ENCODE assay signal across 15 cellular contexts in genomic region chr22:37313376-37314314, GRCh38. TPM values are rescaled to one million over a fixed set of nuclear protein-coding genes. Genes with fewer than 3 reads are reported as not detected.
DNase-seq lines count a peak whose midpoint lies in the region; ATAC-seq, FAIRE-seq and TF ChIP-seq lines count a peak whose summit lies in the region.
"Had no signal": no experiment of that assay in that cellular context is flagged by ENCODE, and none has a peak within 500 bp of the region (broad histone marks: within the 10 kb centered on the region; RNA-seq: fewer than 3 reads in every experiment).

No MANE protein-coding gene starts in this region.

- H3K14ac ChIP-seq in H1 (ENCODE audit: insufficient read length), result no peak overlapping the region

- no peak overlapping the region for H3K4me3 Mint-ChIP-seq in activated naive CD4-positive, alpha-beta T cell treated with anti-CD3 and anti-CD28 coated beads, Interleukin-2, amount 10 ng/mL, durations not matched to agents 7 days and 5 days
- no peak overlapping the region for H3K4me3 Mint-ChIP-seq in stimulated activated memory B cell treated with anti-CD40 and anti-IgM and Interleukin-4, amounts not matched to agents 10 μg/mL and 1 μg/mL and 100 μg/mL, for 72 hours

- H3K9me3 Mint-ChIP-seq in activated naive CD4-positive, alpha-beta T cell treated with anti-CD3 and anti-CD28 coated beads, Interleukin-2, amount 10 ng/mL, durations not matched to agents 7 days and 5 days, result no peaks in the 10 kb centered on the region
- H3K9me3 Mint-ChIP-seq in stimulated activated memory B cell treated with anti-CD40 and anti-IgM and Interleukin-4, amounts not matched to agents 10 μg/mL and 1 μg/mL and 100 μg/mL, for 72 hours, result no peaks in the 10 kb centered on the region

- no peaks in the 10 kb centered on the region; a peak in 1 of 8 replicates for H3K36me3 ChIP-seq in H1 (ENCODE audit: control insufficient read depth in 2 of 4, insufficient read depth in 4 of 4, low read length in 3 of 4)
- H3K36me3 ChIP-seq: esophagus squamous epithelium had no signal

- H3K4me3 ChIP-seq in NB4 (ENCODE audit: low read depth, low read length) (no peak overlapping the region), H1 (ENCODE audit: extremely low read depth in 1 of 4, insufficient read depth in 2 of 4, low read depth in 3 of 4, low read length in 4 of 4) (no peak overlapping the region)
- H3K4me3 ChIP-seq: esophagus squamous epithelium had no signal

- H3K36me3 Mint-ChIP-seq in activated naive CD4-positive, alpha-beta T cell treated with anti-CD3 and anti-CD28 coated beads, Interleukin-2, amount 10 ng/mL, durations not matched to agents 7 days and 5 days, result peaks cover 50% of the 10 kb centered on the region
- peaks cover 7% of the 10 kb centered on the region for H3K36me3 Mint-ChIP-seq in stimulated activated memory B cell treated with anti-CD40 and anti-IgM and Interleukin-4, amounts not matched to agents 10 μg/mL and 1 μg/mL and 100 μg/mL, for 72 hours

- H3K27me3 Mint-ChIP-seq in activated naive CD4-positive, alpha-beta T cell treated with anti-CD3 and anti-CD28 coated beads, Interleukin-2, amount 10 ng/mL, durations not matched to agents 7 days and 5 days, result peaks cover 18% of the 10 kb centered on the region
- H3K27me3 Mint-ChIP-seq in stimulated activated memory B cell treated with anti-CD40 and anti-IgM and Interleukin-4, amounts not matched to agents 10 μg/mL and 1 μg/mL and 100 μg/mL, for 72 hours, result peaks cover 2% of the 10 kb centered on the region

- no peak overlapping the region for H2AFZ ChIP-seq in H1 (ENCODE audit: low read length)

- no peak for TF ChIP-seq EP300 in H1 (IDR thresholded peaks at IDR 0.05; ENCODE audit: borderline replicate concordance in 1 of 2, low read depth in 2 of 2, low read length in 2 of 2)

- H3K23me2 ChIP-seq in H1 (ENCODE audit: low read depth, low read length), result no peaks in the 10 kb centered on the region

- CTCF ChIA-PET in activated naive CD4-positive, alpha-beta T cell treated with anti-CD3 and anti-CD28 coated beads, Interleukin-2, amount 10 ng/mL, durations not matched to agents 7 days and 5 days (lab: Charles Lee), result interaction anchor here (2.4 to 6.2 kb wide), 4 partner anchors 48 to 143 kb away, joined by 17 to 74 read pairs (median 43); partner anchors contain the start of gene ELFN2
- CTCF ChIA-PET in H1 (lab: Charles Lee; ENCODE audit: partially characterized antibody), result interaction anchor here (1.0 to 6.1 kb wide), 12 partner anchors 12 to 187 kb away, joined by 3 to 119 read pairs (median 6); partner anchors contain the start of gene ELFN2

- peak overlapping the region; percentile 20 for H4K91ac ChIP-seq in H1 (replicated peaks; ENCODE audit: insufficient read length, low read length)

- H3K56ac ChIP-seq in H1 (replicated peaks; ENCODE audit: insufficient read length, low read depth, low read length), result no peak overlapping the region

- no peak for TF ChIP-seq CTCF in NB4 (IDR thresholded peaks at IDR 0.05; ENCODE audit: low read depth, low read length)
- TF ChIP-seq CTCF in H1 (IDR thresholded peaks at IDR 0.05; ENCODE audit: control extremely low read depth in 1 of 3, insufficient read depth in 1 of 3, low read depth in 1 of 3, low read length in 3 of 3), result no peak

- H4K8ac ChIP-seq in H1 (ENCODE audit: extremely low read depth, insufficient read depth, low read length), result 0 out of 2 replicates have a peak overlapping the region, but pooled peaks have one; percentile 9

- H3K4me1 Mint-ChIP-seq in activated naive CD4-positive, alpha-beta T cell treated with anti-CD3 and anti-CD28 coated beads, Interleukin-2, amount 10 ng/mL, durations not matched to agents 7 days and 5 days, result peaks cover 68% of the 10 kb centered on the region
- H3K4me1 Mint-ChIP-seq in stimulated activated memory B cell treated with anti-CD40 and anti-IgM and Interleukin-4, amounts not matched to agents 10 μg/mL and 1 μg/mL and 100 μg/mL, for 72 hours, result peaks cover 76% of the 10 kb centered on the region

- no peak overlapping the region for H4K5ac ChIP-seq in H1 (ENCODE audit: insufficient read length, low read depth, low read length)

- no peak overlapping the region for H2BK20ac ChIP-seq in H1 (ENCODE audit: low read length)

- no peak overlapping the region for H2AK5ac ChIP-seq in H1 (ENCODE audit: low read depth, low read length)

- no peak overlapping the region for H3K23ac ChIP-seq in H1 (ENCODE audit: insufficient read length)

- no peaks in the 10 kb centered on the region; a peak in 1 of 4 replicates for H3K9me3 ChIP-seq in H1 (ENCODE audit: insufficient read depth in 2 of 2, low read depth in 1 of 2, low read length in 1 of 2)
- H3K9me3 ChIP-seq: esophagus squamous epithelium had no signal

- no peak overlapping the region for H3K4ac ChIP-seq in H1 (replicated peaks; ENCODE audit: insufficient read length, low read depth, low read length)

- H3K79me2 ChIP-seq in H1 (ENCODE audit: control insufficient read depth in 1 of 2, insufficient read depth in 2 of 2, low read length in 2 of 2), result no peaks in the 10 kb centered on the region

- no peak overlapping the region for H3K4me2 ChIP-seq in H1 (ENCODE audit: insufficient read depth in 1 of 2, low read depth in 2 of 2, low read length in 2 of 2)

- TF ChIP-seq RAD21 in H1 (IDR thresholded peaks at IDR 0.05 in 1 of 2, conservative IDR thresholded peaks at IDR 0.05 in 1 of 2; ENCODE audit: low read depth in 2 of 2, low read length in 2 of 2), result no peak

- H3K18ac ChIP-seq in H1 (ENCODE audit: extremely low read depth, low read length), result no peak overlapping the region

- no peak for FAIRE-seq in H1 (lab: Jason Lieb, UNC)

- peak overlapping the region; percentile 78 for H3K27ac Mint-ChIP-seq in activated naive CD4-positive, alpha-beta T cell treated with anti-CD3 and anti-CD28 coated beads, Interleukin-2, amount 10 ng/mL, durations not matched to agents 7 days and 5 days
- peak overlapping the region; percentile 96 for H3K27ac Mint-ChIP-seq in stimulated activated memory B cell treated with anti-CD40 and anti-IgM and Interleukin-4, amounts not matched to agents 10 μg/mL and 1 μg/mL and 100 μg/mL, for 72 hours

- peaks cover 0 to 5% (median 2%) of the 10 kb centered on the region in 4 experiments; a peak in 3 of 7 replicates for H3K4me1 ChIP-seq in H1 (replicated peaks in 1 of 4; ENCODE audit: control insufficient read depth in 3 of 4, insufficient read depth in 4 of 4, low read length in 3 of 4)

- H3K79me1 ChIP-seq in H1 (ENCODE audit: low read depth, low read length), result no peaks in the 10 kb centered on the region

- ATAC-seq in stimulated activated memory B cell treated with anti-CD40 and anti-IgM and Interleukin-4, amounts not matched to agents 10 μg/mL and 1 μg/mL and 100 μg/mL, for 72 hours, result no peak
- ATAC-seq in HG03354 (IDR thresholded peaks at IDR 0.05; ENCODE audit: poor library complexity, severe bottlenecking, unreplicated experiment), result no peak

- WGBS in H1 (ENCODE audit: extremely low coverage in 1 of 2, insufficient coverage in 1 of 2, insufficient read length in 1 of 2, insufficient replicate concordance in 2 of 2, low coverage in 1 of 2, low lambda C conversion rate in 2 of 2, missing lambda C conversion rate in 1 of 2), 2 experiments, result 87% methylated on average over 22 of the region's 25 CpGs; no CpG with 5 or more reads in 1 of the 2 experiments

- H2BK15ac ChIP-seq in H1 (ENCODE audit: low read length), result no peak overlapping the region

- no peak overlapping the region for H2BK5ac ChIP-seq in H1 (ENCODE audit: low read depth, low read length)

- TF ChIP-seq POLR2A in NB4 (IDR thresholded peaks at IDR 0.05; ENCODE audit: extremely low read depth, insufficient read length) (no peak), H1 (IDR thresholded peaks at IDR 0.05; ENCODE audit: control extremely low read depth in 1 of 2, low read depth in 2 of 2, low read length in 2 of 2) (no peak)

- no peak for DNase-seq in activated naive CD4-positive, alpha-beta T cell treated with anti-CD3 and anti-CD28 coated beads, Interleukin-2, amount 10 ng/mL, durations not matched to agents 7 days and 5 days
- DNase-seq in activated naive CD4-positive, alpha-beta T cell treated with anti-CD3 and anti-CD28 coated beads, Interleukin-2, amount 50 U/mL, for 16 hours, result no peak
- DNase-seq in NB4 (ENCODE audit: low read depth), result peak; percentile 39
- no peak for DNase-seq in H1 (ENCODE audit: low read depth in 1 of 2, low spot score in 2 of 2)
- no peak for DNase-seq in occipital lobe (lab: John Stamatoyannopoulos, UW)
- no peak for DNase-seq in effector CD4-positive, alpha-beta T cell
- DNase-seq: esophagus squamous epithelium, NCI-H1417 treated with DMSO at 0.1 percent for 48 hours, nucleus accumbens, OCI-M1, trophoblast cell had no signal

- H2BK12ac ChIP-seq in H1 (ENCODE audit: low read depth, low read length), result no peak overlapping the region; the same call in 1 of the 2 replicates

- POLR2A ChIA-PET in H1 (lab: Charles Lee; ENCODE audit: partially characterized antibody), result no interaction called here

- H3K27me3 ChIP-seq in H1 (replicated peaks in 1 of 4; ENCODE audit: control insufficient read depth in 3 of 4, extremely low read depth in 1 of 4, insufficient read depth in 3 of 4, low read length in 3 of 4), result no peaks in the 10 kb centered on the region; a peak in 2 of 7 replicates

- H2BK120ac ChIP-seq in H1 (replicated peaks; ENCODE audit: low read depth, low read length), result no peak overlapping the region

- H3K9ac ChIP-seq in H1 (replicated peaks in 1 of 4; ENCODE audit: extremely low read depth in 1 of 4, low read depth in 3 of 4, low read length in 3 of 4), result no peak overlapping the region

- no peaks in the 10 kb centered on the region for H4K20me1 ChIP-seq in H1 (replicated peaks in 1 of 2; ENCODE audit: control insufficient read depth in 1 of 2, insufficient read depth in 2 of 2, low read length in 2 of 2)

- H3K27ac ChIP-seq in H1 (ENCODE audit: low read depth, low read length), result no peak overlapping the region
- H3K27ac ChIP-seq: esophagus squamous epithelium had no signal

TF ChIP-seq in H1, 55 proteins besides CTCF, POLR2A, EP300 and RAD21:
- TF ChIP-seq KDM4A (IDR thresholded peaks at IDR 0.05; ENCODE audit: low read depth, low read length, severe bottlenecking), result no peak
- TF ChIP-seq JUN (IDR thresholded peaks at IDR 0.05; ENCODE audit: low read depth, low read length), result no peak

RNA-seq across cellular contexts. Expression of gene CYTH4, which starts 31.3 kb away (rescaled TPM):
- total RNA-seq in H1 (2021; fragmentation: NEBNext Ultra II Directional; extraction: Animal tissue kit (Norgen Biotek cat#: 25700)), result not detected in 2 replicates
- polyA plus RNA-seq in H1 (2011; rRNA removed), result 0.08 and 0.09 TPM in 2 replicates
- 0.43 TPM for polyA plus RNA-seq in H1 (2011; cell fraction: cytosol; rRNA removed)
- polyA plus RNA-seq in H1 (2011; cell fraction: nucleus; rRNA removed), result 0.16 TPM
- polyA plus RNA-seq in H1 (2012, experiment 1 of 2), result 0.07 to 0.11 TPM in 2 of 4 replicates, not detected in the others
- not detected for polyA plus RNA-seq in H1 (2012, experiment 2 of 2)
- polyA plus RNA-seq in H1 (2013, experiment 1 of 2), result 0.02 TPM
- 0.04 TPM for polyA plus RNA-seq in H1 (2013, experiment 2 of 2)
- polyA minus RNA-seq in H1 (2011; rRNA and poly(A)+ RNA removed), result 0.10 TPM in 1 of 2 replicates, not detected in the other
- not detected for polyA minus RNA-seq in H1 (2011; cell fraction: cytosol; rRNA and poly(A)+ RNA removed)
- polyA minus RNA-seq in H1 (2011; cell fraction: nucleus; rRNA and poly(A)+ RNA removed), result not detected
- total RNA-seq in occipital lobe, result 2.3 TPM
- total RNA-seq: chondrocyte, NCI-H460 had no signal
